ENCODE assay signal across 18 cellular contexts in the genomic region with DNA sequence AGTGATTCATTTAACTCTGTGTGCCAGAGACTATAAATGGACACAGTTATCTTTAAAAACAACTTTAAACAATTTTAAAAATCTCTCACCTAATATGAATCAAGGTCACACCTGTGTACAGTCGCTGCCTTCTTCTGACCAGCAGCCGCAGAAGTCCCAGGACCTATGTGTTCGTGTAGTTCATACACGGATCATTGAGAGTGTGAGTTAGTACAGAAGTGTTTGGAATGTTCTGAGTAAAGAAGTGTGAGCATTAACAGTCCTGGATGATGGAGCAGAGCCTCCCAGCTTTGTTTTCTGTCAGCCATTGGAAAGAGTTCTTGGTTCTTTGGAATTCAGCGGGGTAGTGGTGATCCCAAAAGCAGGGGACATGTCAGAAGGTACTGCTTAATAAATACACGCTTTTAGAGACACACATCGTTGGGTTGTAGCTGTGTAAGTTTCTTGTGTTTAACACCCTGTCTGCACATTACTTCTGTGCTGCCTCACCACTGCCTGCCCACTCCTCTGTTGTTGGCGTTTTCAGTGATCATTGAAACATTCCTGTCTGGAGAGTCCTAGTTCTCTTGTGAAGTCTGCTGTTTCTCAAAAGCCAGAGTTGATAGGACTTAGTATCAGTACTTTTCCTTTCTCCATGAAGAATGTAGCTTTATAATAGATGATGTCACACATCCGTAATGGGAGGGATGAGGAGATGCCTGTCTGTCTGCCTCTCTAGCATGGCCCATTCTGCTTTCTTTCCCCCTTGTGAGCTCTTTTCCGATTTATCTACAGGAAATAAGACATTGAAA.
DNase-seq lines count a peak whose midpoint lies in the region; ATAC-seq, FAIRE-seq and TF ChIP-seq lines count a peak whose summit lies in the region.
"Had no signal": no experiment of that assay in that cellular context is flagged by ENCODE, and none has a peak within 500 bp of the region (broad histone marks: within the 10 kb centered on the region; RNA-seq: fewer than 3 reads in every experiment).

No MANE protein-coding gene starts in this region.

- no peak overlapping the region for H3K9ac ChIP-seq in K562 (ENCODE audit: insufficient read depth in 1 of 2, low read depth in 2 of 2, low read length in 2 of 2)
- H3K9ac ChIP-seq in mesendoderm (ENCODE audit: low read length) = no peak overlapping the region
- H3K9ac ChIP-seq: KMS-11 had no signal

- no peak for TF ChIP-seq RAD21 in K562 (CRISPR knock-in tag; conservative IDR thresholded peaks at IDR 0.05 in 1 of 2, IDR thresholded peaks at IDR 0.05 in 1 of 2)

- TF ChIP-seq CTCF in K562 (IDR thresholded peaks at IDR 0.05 in 2 of 3, conservative IDR thresholded peaks at IDR 0.05 in 1 of 3; ENCODE audit: insufficient read depth in 2 of 3, low read depth in 1 of 3, low read length in 3 of 3) = no peak
- TF ChIP-seq CTCF in heart right ventricle (IDR thresholded peaks at IDR 0.05) = no peak
- TF ChIP-seq CTCF in stomach (IDR thresholded peaks at IDR 0.05) = no peak

- no peak overlapping the region for H3K18ac ChIP-seq in mesendoderm (ENCODE audit: low read length)

- no peak overlapping the region for H4K8ac ChIP-seq in mesendoderm (ENCODE audit: low read depth, low read length)

- no peak overlapping the region for H3K27ac ChIP-seq in K562 (ENCODE audit: extremely low read depth, low read depth, low read length)
- H3K27ac ChIP-seq in heart right ventricle = peak overlapping the region; percentile 23 to 88 (median 66)
- H3K27ac ChIP-seq in mesendoderm (ENCODE audit: low read depth, low read length) = no peak overlapping the region
- H3K27ac ChIP-seq in stomach = peak overlapping the region in 4 of 5 donors; percentile 28 to 76 (median 66)
- H3K27ac ChIP-seq: KMS-11 had no signal

- H3K9me3 Mint-ChIP-seq in activated T-helper 2 cell treated with anti-CD3 and anti-CD28 coated beads, Interferon-gamma antibody, Interleukin-2, Interleukin-4, amounts not matched to agents 10 μg/mL and 5 μg/mL and 100 μg/mL, durations not matched to agents 14 hours and 24 hours and 36 hours = no peaks in the 10 kb centered on the region
- no peaks in the 10 kb centered on the region for H3K9me3 Mint-ChIP-seq in naive thymus-derived CD8-positive, alpha-beta T cell
- H3K9me3 Mint-ChIP-seq: activated naive CD8-positive, alpha-beta T cell treated with anti-CD3 and anti-CD28 coated beads, Interleukin-2, amount 10 ng/mL, durations not matched to agents 7 days and 5 days had no signal

- H3K36me3 ChIP-seq in K562 (ENCODE audit: control insufficient read depth, insufficient read depth, low read length) = no peaks in the 10 kb centered on the region
- H3K36me3 ChIP-seq in heart right ventricle = peaks cover 0 to 96% (median 7%) of the 10 kb centered on the region in 9 donors
- H3K36me3 ChIP-seq in mesendoderm (ENCODE audit: control insufficient read depth, insufficient read depth, low read length) = no peaks in the 10 kb centered on the region
- peaks cover 5 to 60% (median 53%) of the 10 kb centered on the region in 4 donors for H3K36me3 ChIP-seq in stomach
- H3K36me3 ChIP-seq: ovary had no signal

- no peak overlapping the region for H2BK5ac ChIP-seq in mesendoderm (ENCODE audit: low read length)

- no peak overlapping the region for H3K4me2 ChIP-seq in K562 (ENCODE audit: insufficient read depth, low read length)
- no peak overlapping the region for H3K4me2 ChIP-seq in mesendoderm (ENCODE audit: low read length)
- H3K4me2 ChIP-seq: KMS-11 had no signal

- FAIRE-seq in K562 (lab: Jason Lieb, UNC) = no peak

- no peak overlapping the region for H4K5ac ChIP-seq in mesendoderm (ENCODE audit: low read length)

- no peak; the same call in 2 of the 3 replicates for ATAC-seq in K562
- ATAC-seq in heart right ventricle = peak; percentile 44 to 81 (median 66)
- ATAC-seq in naive thymus-derived CD8-positive, alpha-beta T cell = no peak

- no peak overlapping the region for H3K4me3 Mint-ChIP-seq in activated T-helper 2 cell treated with anti-CD3 and anti-CD28 coated beads, Interferon-gamma antibody, Interleukin-2, Interleukin-4, amounts not matched to agents 10 μg/mL and 5 μg/mL and 100 μg/mL, durations not matched to agents 14 hours and 24 hours and 36 hours (ENCODE audit: low read depth)
- H3K4me3 Mint-ChIP-seq in naive thymus-derived CD8-positive, alpha-beta T cell = no peak overlapping the region
- H3K4me3 Mint-ChIP-seq: activated naive CD8-positive, alpha-beta T cell treated with anti-CD3 and anti-CD28 coated beads, Interleukin-2, amount 10 ng/mL, durations not matched to agents 7 days and 5 days had no signal

- no peaks in the 10 kb centered on the region for H4K20me1 ChIP-seq in K562 (replicated peaks; ENCODE audit: control insufficient read depth, insufficient read depth, low read length)

- CTCF ChIA-PET in K562 (lab: Yijun Ruan, JAX; ENCODE audit: low intra/inter-chr PET ratio) = interaction anchor here (0.6 kb wide), 1 partner anchor 15 kb away, joined by 3 read pairs; no protein-coding TSS in a partner anchor

- no peaks in the 10 kb centered on the region for H3K27me3 Mint-ChIP-seq in activated T-helper 2 cell treated with anti-CD3 and anti-CD28 coated beads, Interferon-gamma antibody, Interleukin-2, Interleukin-4, amounts not matched to agents 10 μg/mL and 5 μg/mL and 100 μg/mL, durations not matched to agents 14 hours and 24 hours and 36 hours (ENCODE audit: low read depth)
- no peaks in the 10 kb centered on the region for H3K27me3 Mint-ChIP-seq in naive thymus-derived CD8-positive, alpha-beta T cell
- H3K27me3 Mint-ChIP-seq: activated naive CD8-positive, alpha-beta T cell treated with anti-CD3 and anti-CD28 coated beads, Interleukin-2, amount 10 ng/mL, durations not matched to agents 7 days and 5 days had no signal

- H3K23ac ChIP-seq in mesendoderm (ENCODE audit: low read length) = no peak overlapping the region

- H3K36me3 Mint-ChIP-seq in activated T-helper 2 cell treated with anti-CD3 and anti-CD28 coated beads, Interferon-gamma antibody, Interleukin-2, Interleukin-4, amounts not matched to agents 10 μg/mL and 5 μg/mL and 100 μg/mL, durations not matched to agents 14 hours and 24 hours and 36 hours (ENCODE audit: low read depth) = peaks cover 41% of the 10 kb centered on the region
- H3K36me3 Mint-ChIP-seq in naive thymus-derived CD8-positive, alpha-beta T cell = peaks cover 0 to 83% (median 21%) of the 10 kb centered on the region in 3 donors

- TF ChIP-seq EP300 in K562 (IDR thresholded peaks at IDR 0.05; ENCODE audit: low read length) (no peak), stomach (IDR thresholded peaks at IDR 0.05) (no peak)

- no peak overlapping the region for H2BK15ac ChIP-seq in mesendoderm (replicated peaks; ENCODE audit: low read depth)

- intact Hi-C loops in K562 (cut with micrococcal nuclease) = no loop called here
- intact Hi-C loops in heart right ventricle (cut with DNase I) = loop anchor here in 1 of 10 donors (10.0 kb wide), 1 partner anchor 624 kb away; no protein-coding TSS in a partner anchor
- intact Hi-C loops in stomach (cut with DNase I; ENCODE audit: low total_unique reads) = no loop called here
- intact Hi-C loops in activated T-helper 2 cell treated with anti-CD3 and anti-CD28 coated beads, Interferon-gamma antibody, Interleukin-2, Interleukin-4, amounts not matched to agents 10 μg/mL and 5 μg/mL and 100 μg/mL, durations not matched to agents 14 hours and 24 hours and 36 hours (cut with micrococcal nuclease) = no loop called here

- POLR2A ChIA-PET in K562 (lab: Yijun Ruan, JAX) = interaction anchor here (0.7 to 0.8 kb wide), 3 partner anchors 198 to 412 kb away, joined by 3 to 4 read pairs (median 4); no protein-coding TSS in a partner anchor
- POLR2A ChIA-PET in naive thymus-derived CD8-positive, alpha-beta T cell (lab: Charles Lee) = no interaction called here

- no peaks in the 10 kb centered on the region for H3K9me1 ChIP-seq in K562 (ENCODE audit: control insufficient read depth, insufficient read depth, low read length)

- in situ Hi-C loops in K562 (cut with MboI) = loop anchor here (25.0 kb wide), 1 partner anchor 1087 kb away; no protein-coding TSS in a partner anchor

- no peaks in the 10 kb centered on the region for H3K79me2 ChIP-seq in K562 (ENCODE audit: control insufficient read depth, insufficient read depth, low read length)
- H3K79me2 ChIP-seq in mesendoderm (ENCODE audit: control insufficient read depth, insufficient read depth, low read length) = no peaks in the 10 kb centered on the region

- TF ChIP-seq POLR2A in K562 (conservative IDR thresholded peaks at IDR 0.05) (no peak), stomach (IDR thresholded peaks at IDR 0.05) (no peak)

- no peaks in the 10 kb centered on the region for H3K79me1 ChIP-seq in mesendoderm (ENCODE audit: low read length)

- no peak overlapping the region for H2AK5ac ChIP-seq in mesendoderm (ENCODE audit: low read length)

- no peak overlapping the region for H3K4ac ChIP-seq in mesendoderm (ENCODE audit: low read depth, low read length)

- no peak overlapping the region for H2BK120ac ChIP-seq in mesendoderm (ENCODE audit: low read depth, low read length)

- no peak for DNase-seq in K562 (ENCODE audit: extremely low read depth in 1 of 4, low spot score in 3 of 4)
- DNase-seq in heart right ventricle = no peak
- peak; percentile 44 for DNase-seq in mesendoderm
- no peak for DNase-seq in stomach
- no peak for DNase-seq in NCI-H446 (lab: John Stamatoyannopoulos, UW)
- no peak for DNase-seq in GM19238 (ENCODE audit: insufficient read length, low spot score)
- DNase-seq in activated T-helper 2 cell treated with anti-CD3 and anti-CD28 coated beads, Interferon-gamma antibody, Interleukin-2, Interleukin-4, amounts not matched to agents 10 μg/mL and 5 μg/mL and 100 μg/mL, durations not matched to agents 14 hours and 24 hours and 36 hours (ENCODE audit: low spot score) = no peak
- DNase-seq in naive thymus-derived CD8-positive, alpha-beta T cell = no peak
- DNase-seq: activated naive CD8-positive, alpha-beta T cell treated with anti-CD3 and anti-CD28 coated beads, Interleukin-2, amount 10 ng/mL, durations not matched to agents 7 days and 5 days; activated T-cell treated with anti-CD3 and anti-CD28 coated beads for 4 hours; DMS79; NCI-H1417 treated with DMSO at 0.1 percent for 48 hours; NCI-H446 treated with DMSO at 0.1 percent for 48 hours; OCI-M1; stimulated activated CD4-positive, alpha-beta T cell treated with anti-CD3 and anti-CD28 coated beads, Interleukin-4, amount 100 ng/mL, for 1 hour; stimulated activated naive CD4-positive, alpha-beta T cell treated with Interleukin-2 at 50 U/mL for 16 hours had no signal

- H3K56ac ChIP-seq in mesendoderm (ENCODE audit: low read length) = no peak overlapping the region

- no peak overlapping the region for H3K27ac Mint-ChIP-seq in activated T-helper 2 cell treated with anti-CD3 and anti-CD28 coated beads, Interferon-gamma antibody, Interleukin-2, Interleukin-4, amounts not matched to agents 10 μg/mL and 5 μg/mL and 100 μg/mL, durations not matched to agents 14 hours and 24 hours and 36 hours
- peak overlapping the region in 1 of 10 donors; percentile 16 for H3K27ac Mint-ChIP-seq in naive thymus-derived CD8-positive, alpha-beta T cell
- H3K27ac Mint-ChIP-seq: activated naive CD8-positive, alpha-beta T cell treated with anti-CD3 and anti-CD28 coated beads, Interleukin-2, amount 10 ng/mL, durations not matched to agents 7 days and 5 days had no signal

- no peaks in the 10 kb centered on the region; a peak in 1 of 5 replicates for H3K4me1 ChIP-seq in K562 (replicated peaks in 1 of 2; ENCODE audit: control insufficient read depth in 2 of 2, insufficient read depth in 2 of 2, low read length in 2 of 2)
- H3K4me1 ChIP-seq in heart right ventricle = peaks cover 0 to 46% (median 20%) of the 10 kb centered on the region in 9 donors
- H3K4me1 ChIP-seq in mesendoderm (ENCODE audit: control insufficient read depth, low read depth, low read length) = no peaks in the 10 kb centered on the region
- H3K4me1 ChIP-seq in stomach = peaks cover 0 to 51% (median 9%) of the 10 kb centered on the region in 4 donors

- H3K4me3 ChIP-seq in K562 (no peak overlapping the region), heart right ventricle (no peak overlapping the region), mesendoderm (ENCODE audit: low read length) (no peak overlapping the region), stomach (no peak overlapping the region)
- H3K4me3 ChIP-seq: ovary had no signal

- 6% methylated on average over 10 of the region's 10 CpGs for WGBS in K562 (ENCODE audit: insufficient coverage, low coverage, missing lambda C conversion rate)
- 34 to 44% methylated on average over 10 of the region's 10 CpGs for WGBS in heart right ventricle, 2 donors
- WGBS in mesendoderm (ENCODE audit: extremely low coverage, insufficient coverage, low lambda C conversion rate) = no CpG with 5 or more reads among the region's 10 CpGs
- WGBS in stomach, 5 donors = 68 to 85% (median 78%) methylated on average over 10 of the region's 10 CpGs

- peaks cover 0 to 35% of the 10 kb centered on the region in 2 experiments; a peak in 2 of 5 replicates for H3K27me3 ChIP-seq in K562 (ENCODE audit: control insufficient read depth in 2 of 2, insufficient read depth in 2 of 2, low read length in 2 of 2)
- H3K27me3 ChIP-seq in heart right ventricle = no peaks in the 10 kb centered on the region
- H3K27me3 ChIP-seq in mesendoderm (ENCODE audit: insufficient read depth, low read length, poor library complexity) = no peaks in the 10 kb centered on the region
- H3K27me3 ChIP-seq in stomach = no peaks in the 10 kb centered on the region
- H3K27me3 ChIP-seq: ovary had no signal

- peak overlapping the region; percentile 4; the same call in 1 of the 2 replicates for H2AFZ ChIP-seq in K562 (ENCODE audit: low read depth, low read length)

- no TSS peak for BruUV-seq in K562 (replicated peaks; lab: Mats Ljungman, UMichigan)

- H3K9me3 ChIP-seq in K562 (replicated peaks; ENCODE audit: control insufficient read depth, insufficient read depth, low read depth, low read length) (no peaks in the 10 kb centered on the region), heart right ventricle (no peaks in the 10 kb centered on the region), stomach (no peaks in the 10 kb centered on the region)
- H3K9me3 ChIP-seq: ovary had no signal

- H3K4me1 Mint-ChIP-seq in activated T-helper 2 cell treated with anti-CD3 and anti-CD28 coated beads, Interferon-gamma antibody, Interleukin-2, Interleukin-4, amounts not matched to agents 10 μg/mL and 5 μg/mL and 100 μg/mL, durations not matched to agents 14 hours and 24 hours and 36 hours (ENCODE audit: low read depth) = peaks cover 2% of the 10 kb centered on the region
- H3K4me1 Mint-ChIP-seq in naive thymus-derived CD8-positive, alpha-beta T cell = peaks cover 0 to 1% (median 0%) of the 10 kb centered on the region in 4 donors
- H3K4me1 Mint-ChIP-seq: activated naive CD8-positive, alpha-beta T cell treated with anti-CD3 and anti-CD28 coated beads, Interleukin-2, amount 10 ng/mL, durations not matched to agents 7 days and 5 days had no signal

Comparison
In these comparisons a context has a peak if more than half of its experiments do, and no peak if none do; other contexts are left out.
1. ATAC-seq: peak in heart right ventricle (8 of 8); none in K562 (single experiment) and naive thymus-derived CD8-positive, alpha-beta T cell (0 of 2).
2. H3K27ac ChIP-seq: peak in heart right ventricle (10 of 10) and stomach (4 of 5); none in K562 (single experiment) and mesendoderm (single experiment).